8 cellular contexts compared by ENCODE assay signal in the genomic region with DNA sequence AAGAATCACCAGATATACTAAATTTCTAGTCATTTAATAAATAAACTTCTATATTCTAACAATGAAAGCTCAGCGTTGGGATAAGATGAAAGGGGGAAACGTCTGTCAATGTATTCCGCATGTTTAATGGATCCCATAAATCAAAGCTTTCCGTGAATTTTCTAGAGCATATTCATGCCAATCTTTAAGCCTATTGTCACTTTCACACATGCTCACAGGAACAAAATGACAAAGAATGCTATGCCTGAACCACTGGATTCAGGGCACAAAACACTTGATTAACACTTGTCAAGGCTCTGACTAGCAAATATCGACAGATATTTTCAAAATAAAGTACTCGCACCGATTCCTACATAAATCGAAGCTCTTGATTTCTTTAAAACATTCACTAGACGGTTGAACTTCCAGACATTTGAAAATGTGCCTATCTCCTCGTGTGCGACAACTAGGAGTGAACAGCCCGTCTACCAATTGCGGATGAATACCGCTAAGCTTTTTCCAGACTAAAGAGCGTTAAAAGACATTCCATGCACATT. TPM values are rescaled to one million over a fixed set of nuclear protein-coding genes. Genes with fewer than 3 reads are reported as not detected.
DNase-seq lines count a peak whose midpoint lies in the region; ATAC-seq and TF ChIP-seq lines count a peak whose summit lies in the region.

No MANE protein-coding gene starts in this region.

- H3K4me2 ChIP-seq in mammary epithelial cell (ENCODE audit: insufficient read depth, low read depth, low read length) = peak overlapping the region; percentile 88

- H3K27me3 ChIP-seq in mammary epithelial cell (ENCODE audit: insufficient read depth, low read length) = no peaks in the 10 kb centered on the region

- BruUV-seq in mammary epithelial cell (replicated peaks; lab: Mats Ljungman, UMichigan) = no TSS peak

- dilution Hi-C loops in mammary epithelial cell (cut with HindIII; ENCODE audit: low sequenced_read_pairs) = no loop called here

- H3K4me1 ChIP-seq in mammary epithelial cell (ENCODE audit: insufficient read depth, low read length) (peaks cover 3% of the 10 kb centered on the region), mucosa of descending colon (ENCODE audit: low read depth) (peaks cover 36% of the 10 kb centered on the region)

- no peaks in the 10 kb centered on the region for H3K9me3 ChIP-seq in mammary epithelial cell (replicated peaks; ENCODE audit: insufficient read depth, low read length)
- no peaks in the 10 kb centered on the region for H3K9me3 ChIP-seq in mucosa of descending colon

- DNase-seq in NCI-H1694 (lab: John Stamatoyannopoulos, UW) = peak; percentile 55
- DNase-seq in mammary epithelial cell = no peak
- no peak for DNase-seq in mucosa of descending colon
- DNase-seq in HuH-7 (ENCODE audit: low spot score) = no peak
- DNase-seq in OCI-M1 (lab: John Stamatoyannopoulos, UW) = no peak

- intact Hi-C loops in mammary epithelial cell (cut with micrococcal nuclease) (loop anchor here (1.0 kb wide), 2 partner anchors 186 to 257 kb away; no protein-coding TSS in a partner anchor), mucosa of descending colon (cut with DNase I, micrococcal nuclease) (loop anchor here in 1 of 2 donors (10.0 kb wide), 1 partner anchor 256 kb away; no protein-coding TSS in a partner anchor)

- H3K27ac ChIP-seq in mammary epithelial cell (ENCODE audit: insufficient read depth, low read depth, low read length) = no peak overlapping the region

- TF ChIP-seq CTCF in GM12875 (IDR thresholded peaks at IDR 0.05; ENCODE audit: borderline replicate concordance, insufficient read depth, low read depth, low read length) (no peak), mammary epithelial cell (conservative IDR thresholded peaks at IDR 0.05 in 1 of 2, IDR thresholded peaks at IDR 0.05 in 1 of 2; ENCODE audit: extremely low read depth in 1 of 2, insufficient read depth in 1 of 2, low read depth in 1 of 2, low read length in 2 of 2) (no peak), mucosa of descending colon (IDR thresholded peaks at IDR 0.05) (no peak)

- H2AFZ ChIP-seq in mammary epithelial cell (ENCODE audit: low read depth, low read length) = peak overlapping the region; percentile 74

- H3K79me2 ChIP-seq in mammary epithelial cell (ENCODE audit: insufficient read depth, low read length) = peaks cover 66% of the 10 kb centered on the region

- peak overlapping the region; percentile 71 for H3K9ac ChIP-seq in mammary epithelial cell (ENCODE audit: insufficient read depth, low read length)

- H4K20me1 ChIP-seq in mammary epithelial cell (ENCODE audit: insufficient read depth, low read length) = no peaks in the 10 kb centered on the region

- no peaks in the 10 kb centered on the region for H3K36me3 ChIP-seq in mammary epithelial cell (ENCODE audit: insufficient read depth, low read length)
- no peaks in the 10 kb centered on the region for H3K36me3 ChIP-seq in mucosa of descending colon (ENCODE audit: low read depth)

- 2% methylated on average over 15 of the region's 15 CpGs for WGBS in mammary epithelial cell (ENCODE audit: low coverage, missing lambda C conversion rate)

- CTCF ChIA-PET in mammary epithelial cell (lab: Charles Lee; ENCODE audit: low non-redundant PET) = no interaction called here

- H3K4me3 ChIP-seq in GM12875 (ENCODE audit: low read depth, low read length) (peak overlapping the region; percentile 83), mammary epithelial cell (replicated peaks in 1 of 3; ENCODE audit: insufficient read depth in 1 of 3, low read depth in 2 of 3, low read length in 3 of 3) (peak overlapping the region; percentile 83 to 97 (median 90)), mucosa of descending colon (peak overlapping the region; percentile 93)

- ATAC-seq in mucosa of descending colon (no peak), HG03469 (IDR thresholded peaks at IDR 0.05; ENCODE audit: unreplicated experiment) (no peak), GM21723 (IDR thresholded peaks at IDR 0.05; ENCODE audit: unreplicated experiment) (no peak)

- in situ Hi-C loops in mammary epithelial cell (cut with MboI; ENCODE audit: low sequenced_read_pairs in 2 of 2) = loop anchor here in 1 of 2 donors (25.0 kb wide), 1 partner anchor 253 kb away; no protein-coding TSS in a partner anchor

RNA-seq across cellular contexts. Expression of a gene that starts 1.8 kb away (rescaled TPM):
- total RNA-seq in mammary epithelial cell (10 to 100 TPM; 15.8 to 60.1 TPM), mucosa of descending colon (100 to 1,000 TPM in 2 of 3 donors, 10 to 100 TPM in 1; 91.6 to 112 (median 109) TPM)
- polyA plus RNA-seq in mammary epithelial cell = 8.2 TPM
- polyA minus RNA-seq in mammary epithelial cell = 24.4 TPM
